ENCODE assay signal across 9 cellular contexts in genomic region chr17:19724501-19725420, GRCh38. TPM values are rescaled to one million over a fixed set of nuclear protein-coding genes. Genes with fewer than 3 reads are reported as not detected.
DNase-seq lines count a peak whose midpoint lies in the region; ATAC-seq and TF ChIP-seq lines count a peak whose summit lies in the region.
"Had no signal": no experiment of that assay in that cellular context is flagged by ENCODE, and none has a peak within 500 bp of the region (broad histone marks: within the 10 kb centered on the region; RNA-seq: fewer than 3 reads in every experiment).

No MANE protein-coding gene starts in this region.

- TF ChIP-seq CTCF in dorsolateral prefrontal cortex (IDR thresholded peaks at IDR 0.05 in 54 of 56, conservative IDR thresholded peaks at IDR 0.05 in 2 of 56; ENCODE audit: low read depth in 1 of 56, partially characterized antibody in 56 of 56) (peak in 1 of 56 donors; percentile 28), osteoblast (IDR thresholded peaks at IDR 0.05; ENCODE audit: extremely low read depth, low read depth, low read length) (no peak)

- H3K4me3 Mint-ChIP-seq in CD4-positive, alpha-beta memory T cell = peak overlapping the region; percentile 75 to 86 (median 80)

- peaks cover 0 to 3% (median 0%) of the 10 kb centered on the region in 8 donors for H3K9me3 Mint-ChIP-seq in CD4-positive, alpha-beta memory T cell

- CTCF ChIA-PET in CD4-positive, alpha-beta memory T cell (lab: Charles Lee; ENCODE audit: partially characterized antibody) = interaction anchor here (1.6 kb wide), 1 partner anchor 38 kb away, joined by 7 read pairs; no protein-coding TSS in a partner anchor

- no peaks in the 10 kb centered on the region for H3K36me3 Mint-ChIP-seq in CD4-positive, alpha-beta memory T cell

- no peaks in the 10 kb centered on the region for H4K20me1 ChIP-seq in osteoblast (ENCODE audit: insufficient read depth, low read length)

- H3K27me3 ChIP-seq in CD4-positive, alpha-beta memory T cell (ENCODE audit: insufficient read depth, low read length) = no peaks in the 10 kb centered on the region
- H3K27me3 ChIP-seq in dorsolateral prefrontal cortex = no peaks in the 10 kb centered on the region
- H3K27me3 ChIP-seq in osteoblast (ENCODE audit: insufficient read depth, low read length) = no peaks in the 10 kb centered on the region

- POLR2A ChIA-PET in CD4-positive, alpha-beta memory T cell (lab: Charles Lee; ENCODE audit: partially characterized antibody) = interaction anchor here (1.4 kb wide), 1 partner anchor 76 kb away, joined by 4 read pairs; the partner anchor contains the start of gene ALDH3A2

- DNase-seq in CD4-positive, alpha-beta memory T cell = peak in 4 of 5 donors; percentile 29 to 40 (median 38)
- peak; percentile 8 to 29 for DNase-seq in activated CD4-positive, alpha-beta T cell treated with anti-CD3 and anti-CD28 coated beads for 24 hours (ENCODE audit: low read depth in 2 of 2)
- DNase-seq in dorsolateral prefrontal cortex (peak in 6 of 10 donors; percentile 20 to 61 (median 46)), osteoblast (ENCODE audit: insufficient read length, low spot score, missing footprints) (peak; percentile 93), superior temporal gyrus (ENCODE audit: extremely low spot score) (peak; percentile 37), D341Med (ENCODE audit: low spot score) (no peak)

- H3K27me3 Mint-ChIP-seq in CD4-positive, alpha-beta memory T cell = no peaks in the 10 kb centered on the region

- ATAC-seq in GM18907 (IDR thresholded peaks at IDR 0.05; ENCODE audit: unreplicated experiment) = no peak
- ATAC-seq in HG02852 (IDR thresholded peaks at IDR 0.05; ENCODE audit: unreplicated experiment) = no peak

- H3K27ac Mint-ChIP-seq in CD4-positive, alpha-beta memory T cell = peak overlapping the region; percentile 42 to 91 (median 79)

- H2AFZ ChIP-seq in osteoblast (ENCODE audit: low read length) = peak overlapping the region; percentile 73

- no peak overlapping the region for H3K27ac ChIP-seq in CD4-positive, alpha-beta memory T cell (ENCODE audit: low read depth, low read length)
- H3K27ac ChIP-seq in dorsolateral prefrontal cortex (peak overlapping the region in 22 of 59 donors; percentile 12 to 100 (median 40)), osteoblast (ENCODE audit: low read depth, low read length) (peak overlapping the region; percentile 12)

- H3K79me2 ChIP-seq in osteoblast (ENCODE audit: insufficient read depth, low read length) = no peaks in the 10 kb centered on the region

- peak overlapping the region; percentile 60 for H3K4me2 ChIP-seq in osteoblast (ENCODE audit: insufficient read depth, low read length)

- H3K4me1 Mint-ChIP-seq in CD4-positive, alpha-beta memory T cell = peaks cover 16 to 41% (median 23%) of the 10 kb centered on the region in 4 donors

- H3K4me1 ChIP-seq in CD4-positive, alpha-beta memory T cell (ENCODE audit: insufficient read depth, low read length) = peaks cover 21% of the 10 kb centered on the region
- H3K4me1 ChIP-seq in osteoblast (ENCODE audit: insufficient read depth, low read length) = peaks cover 27% of the 10 kb centered on the region

- H3K4me3 ChIP-seq in CD4-positive, alpha-beta memory T cell (ENCODE audit: low read length in 2 of 2) = peak overlapping the region in 1 of 2 donors; percentile 9
- H3K4me3 ChIP-seq in dorsolateral prefrontal cortex = peak overlapping the region in 53 of 59 donors; percentile 4 to 59 (median 41)
- peak overlapping the region; percentile 61 for H3K4me3 ChIP-seq in osteoblast (ENCODE audit: insufficient read depth, low read length)

- no peaks in the 10 kb centered on the region for H3K36me3 ChIP-seq in CD4-positive, alpha-beta memory T cell (ENCODE audit: insufficient read depth, low read length)
- no peaks in the 10 kb centered on the region for H3K36me3 ChIP-seq in osteoblast (ENCODE audit: insufficient read depth, low read length)

- H3K9me3 ChIP-seq in CD4-positive, alpha-beta memory T cell (ENCODE audit: control insufficient read depth in 1 of 2, low read length in 2 of 2) = no peaks in the 10 kb centered on the region
- no peaks in the 10 kb centered on the region for H3K9me3 ChIP-seq in osteoblast (ENCODE audit: low read depth, low read length)

- intact Hi-C loops in CD4-positive, alpha-beta memory T cell (cut with micrococcal nuclease) = no loop called here
- intact Hi-C loops in dorsolateral prefrontal cortex (cut with DNase I) = loop anchor here in 1 of 2 donors (5.0 kb wide), 1 partner anchor 47 kb away; no protein-coding TSS in a partner anchor

RNA-seq across cellular contexts. Expression of gene SLC47A2, which starts 8.4 kb away (rescaled TPM):
- total RNA-seq in CD4-positive, alpha-beta memory T cell = not detected
- not detected for polyA plus RNA-seq in CD4-positive, alpha-beta memory T cell
- total RNA-seq in dorsolateral prefrontal cortex = 1 to 10 TPM in 15 of 120 experiments, under 1 TPM in 42, not detected in 63; 0.20 to 4.0 (median 0.66) TPM
- total RNA-seq in osteoblast = not detected in 2 replicates
- total RNA-seq: T-helper 1 cell treated with Interleukin-12 subunit alpha and Interleukin-12 subunit beta and Interleukin-4 antibody, amounts not matched to agents 30 ng/mL and 1 ng/mL, for 36 hours had no signal

RNA-seq across cellular contexts. Expression of gene ALDH3A1, which starts 23.3 kb away (rescaled TPM):
- not detected for total RNA-seq in CD4-positive, alpha-beta memory T cell
- not detected for polyA plus RNA-seq in CD4-positive, alpha-beta memory T cell
- 1 to 10 TPM in 21 of 120 experiments, under 1 TPM in 63, not detected in 36; 0.32 to 1.7 (median 0.67) TPM for total RNA-seq in dorsolateral prefrontal cortex
- total RNA-seq in osteoblast = under 0.01 TPM in 1 of 2 replicates, not detected in the other
- total RNA-seq: T-helper 1 cell treated with Interleukin-12 subunit alpha and Interleukin-12 subunit beta and Interleukin-4 antibody, amounts not matched to agents 30 ng/mL and 1 ng/mL, for 36 hours had no signal
